In genomic region chr7:2732959-2733584, GRCh38 we compare ENCODE assay signal across 1 cellular context.
A peak's percentile ranks its signal among the peaks of the same experiment; 100 is the strongest.
TF ChIP-seq lines count a peak whose summit lies in the region.

No MANE protein-coding gene starts in this region.

TF ChIP-seq in K562, 482 proteins besides CTCF, POLR2A, EP300 and RAD21 (continued from another document and continues in another):
- TF ChIP-seq ZHX1 (conservative IDR thresholded peaks at IDR 0.05; ENCODE audit: low read length) = no peak
- TF ChIP-seq MYC (IDR thresholded peaks at IDR 0.05; ENCODE audit: low read depth, low read length) = peak; percentile 73
- TF ChIP-seq MYC (CRISPR knock-in tag; IDR thresholded peaks at IDR 0.05; ENCODE audit: borderline replicate concordance, low read depth) = no peak
- peak in 1 of 2 experiments; percentile 30; a peak in 1 of 3 replicates for TF ChIP-seq CBX3 (IDR thresholded peaks at IDR 0.05; ENCODE audit: borderline replicate concordance in 1 of 2, low read length in 2 of 2)
- TF ChIP-seq NR2C2 (CRISPR knock-in tag; IDR thresholded peaks at IDR 0.05) = no peak
- peak; percentile 61; the same call in 1 of the 2 replicates for TF ChIP-seq NR2C2 (tag; IDR thresholded peaks at IDR 0.05)
- no peak for TF ChIP-seq BRCA1 (IDR thresholded peaks at IDR 0.05)
- no peak for TF ChIP-seq BRCA1 (CRISPR knock-in tag; IDR thresholded peaks at IDR 0.05)
- no peak for TF ChIP-seq MBD2 (IDR thresholded peaks at IDR 0.05; ENCODE audit: borderline replicate concordance, low read depth)
- TF ChIP-seq GABPA (tag; conservative IDR thresholded peaks at IDR 0.05; ENCODE audit: low read depth) = peak; percentile 54; the same call in 1 of the 2 replicates
- peak; percentile 27; the same call in 1 of the 2 replicates for TF ChIP-seq RB1 (IDR thresholded peaks at IDR 0.05; ENCODE audit: low read depth)
- TF ChIP-seq MTA2 (IDR thresholded peaks at IDR 0.05; ENCODE audit: low read depth) = 0 out of 2 replicates have a peak, but pooled peaks have one; percentile 8
- TF ChIP-seq SUPT5H (IDR thresholded peaks at IDR 0.05) = no peak
- peak; percentile 38; the same call in 1 of the 2 replicates for TF ChIP-seq NFIC (IDR thresholded peaks at IDR 0.05)
- TF ChIP-seq ZNF586 (CRISPR knock-in tag; conservative IDR thresholded peaks at IDR 0.05) = no peak
- peak in 1 of 2 experiments; percentile 46 for TF ChIP-seq E2F6 (IDR thresholded peaks at IDR 0.05; ENCODE audit: borderline replicate concordance in 1 of 2, extremely low read depth in 1 of 2, insufficient read depth in 1 of 2, insufficient read length in 1 of 2, low read depth in 1 of 2, low read length in 1 of 2, poor library complexity in 1 of 2, severe bottlenecking in 1 of 2)
- TF ChIP-seq E2F3 (CRISPR knock-in tag; IDR thresholded peaks at IDR 0.05) = no peak
- no peak for TF ChIP-seq FOXJ3 (CRISPR knock-in tag; IDR thresholded peaks at IDR 0.05)
- TF ChIP-seq ELF1 (tag; IDR thresholded peaks at IDR 0.05) = peak; percentile 69
- TF ChIP-seq RCOR1 (IDR thresholded peaks at IDR 0.05; ENCODE audit: borderline replicate concordance in 1 of 2, low read depth in 2 of 2, low read length in 2 of 2) = no peak
- TF ChIP-seq NR4A1 (CRISPR knock-in tag; IDR thresholded peaks at IDR 0.05) = no peak
- TF ChIP-seq NR4A1 (tag; IDR thresholded peaks at IDR 0.05) = peak; percentile 50; the same call in 1 of the 2 replicates
- no peak for TF ChIP-seq SFPQ (IDR thresholded peaks at IDR 0.05; ENCODE audit: low read depth, low read length)
- TF ChIP-seq ZNF644 (tag; IDR thresholded peaks at IDR 0.05; ENCODE audit: low read depth) = 0 out of 2 replicates have a peak, but pooled peaks have one; percentile 51
- TF ChIP-seq ZNF395 (CRISPR knock-in tag; IDR thresholded peaks at IDR 0.05) = peak; percentile 84
- TF ChIP-seq FOSL1 (tag; conservative IDR thresholded peaks at IDR 0.05) = peak; percentile 52
- TF ChIP-seq EP400 (IDR thresholded peaks at IDR 0.05) = peak; percentile 74
- TF ChIP-seq ATF3 (IDR thresholded peaks at IDR 0.05) = peak; percentile 48; the same call in 1 of the 2 replicates
- no peak for TF ChIP-seq ATF3 (CRISPR knock-in tag; conservative IDR thresholded peaks at IDR 0.05)
- no peak for TF ChIP-seq MCM7 (IDR thresholded peaks at IDR 0.05)
- 0 out of 2 replicates have a peak, but pooled peaks have one; percentile 73 for TF ChIP-seq ATF6 (CRISPR knock-in tag; IDR thresholded peaks at IDR 0.05)
- no peak for TF ChIP-seq ZNF280A (IDR thresholded peaks at IDR 0.05; ENCODE audit: low read depth, partially characterized antibody)
- peak; percentile 91 for TF ChIP-seq MAX (CRISPR knock-in tag; IDR thresholded peaks at IDR 0.05)
- TF ChIP-seq KDM5B (IDR thresholded peaks at IDR 0.05; ENCODE audit: insufficient replicate concordance, low read depth, low read length) = peak; percentile 48
- TF ChIP-seq ZNF778 (CRISPR knock-in tag; IDR thresholded peaks at IDR 0.05) = no peak
- TF ChIP-seq TRIM24 (IDR thresholded peaks at IDR 0.05) = 0 out of 4 replicates have a peak, but pooled peaks of 1 of the 2 experiments have one; percentile 31
- peak; percentile 70 for TF ChIP-seq ATF7 (IDR thresholded peaks at IDR 0.05)
- peak; percentile 14 for TF ChIP-seq MEIS2 (IDR thresholded peaks at IDR 0.05; ENCODE audit: partially characterized antibody)
- peak; percentile 46; the same call in 1 of the 2 replicates for TF ChIP-seq ZNF263 (CRISPR knock-in tag; IDR thresholded peaks at IDR 0.05; ENCODE audit: borderline replicate concordance)
- TF ChIP-seq TEAD2 (tag; IDR thresholded peaks at IDR 0.05) = no peak
- TF ChIP-seq ID3 (CRISPR knock-in tag; IDR thresholded peaks at IDR 0.05) = no peak
- TF ChIP-seq ID3 (tag; IDR thresholded peaks at IDR 0.05) = 0 out of 2 replicates have a peak, but pooled peaks have one; percentile 15
- TF ChIP-seq HMBOX1 (IDR thresholded peaks at IDR 0.05) = peak; percentile 64; the same call in 1 of the 2 replicates
- 0 out of 2 replicates have a peak, but pooled peaks have one; percentile 37 for TF ChIP-seq LEF1 (IDR thresholded peaks at IDR 0.05)
- TF ChIP-seq DMBX1 (CRISPR knock-in tag; IDR thresholded peaks at IDR 0.05; ENCODE audit: borderline replicate concordance) = peak; percentile 78
- TF ChIP-seq ZNF584 (CRISPR knock-in tag; IDR thresholded peaks at IDR 0.05; ENCODE audit: low read depth) = peak; percentile 87; the same call in 1 of the 2 replicates
- peak; percentile 52; the same call in 1 of the 2 replicates for TF ChIP-seq GABPB1 (CRISPR knock-in tag; IDR thresholded peaks at IDR 0.05)
- TF ChIP-seq NKRF (IDR thresholded peaks at IDR 0.05; ENCODE audit: borderline replicate concordance) = peak; percentile 79; the same call in 1 of the 2 replicates
